ENCODE assay signal across 1 cellular context in genomic region chr6:2244261-2245102, GRCh38.
TF ChIP-seq lines count a peak whose summit lies in the region.

No MANE protein-coding gene starts in this region.

TF ChIP-seq in HepG2, 621 proteins besides CTCF, POLR2A, EP300 and RAD21 (continued from another document and continues in another):
- TF ChIP-seq, protein P1, sequence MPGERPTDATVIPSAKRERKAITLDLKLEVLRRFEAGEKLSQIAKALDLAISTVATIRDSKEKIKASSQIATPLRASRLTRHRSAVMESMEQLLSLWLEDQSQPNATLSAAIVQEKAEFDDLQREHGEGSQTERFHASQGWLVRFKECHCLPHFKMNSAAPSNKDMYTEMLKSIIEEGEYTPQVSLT (CRISPR knock-in tag; IDR thresholded peaks at IDR 0.05; ENCODE audit: borderline replicate concordance, low read depth), result no peak
- TF ChIP-seq SP1 (IDR thresholded peaks at IDR 0.05) (no peak), SP1 (CRISPR knock-in tag; IDR thresholded peaks at IDR 0.05) (0 out of 2 replicates have a peak, but pooled peaks have one; percentile 13), ZNF441 (CRISPR knock-in tag; IDR thresholded peaks at IDR 0.05; ENCODE audit: borderline replicate concordance) (no peak), HOXA5 (CRISPR knock-in tag; IDR thresholded peaks at IDR 0.05) (no peak; the same call in 1 of the 2 replicates), TEAD3 (CRISPR knock-in tag; optimal IDR thresholded peaks at IDR 0.05; ENCODE audit: borderline replicate concordance) (peak; percentile 14), AFF4 (CRISPR knock-in tag; IDR thresholded peaks at IDR 0.05) (no peak), SSRP1 (CRISPR knock-in tag; IDR thresholded peaks at IDR 0.05) (no peak), ZNF350 (CRISPR knock-in tag; IDR thresholded peaks at IDR 0.05; ENCODE audit: borderline replicate concordance, low read depth) (peak; percentile 46; the same call in 1 of the 2 replicates), TEF (CRISPR knock-in tag; IDR thresholded peaks at IDR 0.05) (0 out of 2 replicates have a peak, but pooled peaks have one; percentile 14), ZNF570 (CRISPR knock-in tag; IDR thresholded peaks at IDR 0.05; ENCODE audit: borderline replicate concordance) (no peak), LCORL (IDR thresholded peaks at IDR 0.05) (no peak), LCORL (CRISPR knock-in tag; IDR thresholded peaks at IDR 0.05) (peak; percentile 40), ZNF337 (CRISPR knock-in tag; IDR thresholded peaks at IDR 0.05; ENCODE audit: borderline replicate concordance, low read depth) (peak; percentile 41; the same call in 1 of the 2 replicates), MIXL1 (CRISPR knock-in tag; IDR thresholded peaks at IDR 0.05) (0 out of 2 replicates have a peak, but pooled peaks have one; percentile 9), THAP7 (CRISPR knock-in tag; IDR thresholded peaks at IDR 0.05) (no peak), GPN1 (CRISPR knock-in tag; IDR thresholded peaks at IDR 0.05; ENCODE audit: borderline replicate concordance) (0 out of 2 replicates have a peak, but pooled peaks have one; percentile 34), HBP1 (CRISPR knock-in tag; IDR thresholded peaks at IDR 0.05; ENCODE audit: low read depth) (peak; percentile 34; the same call in 1 of the 2 replicates), HDAC1 (CRISPR knock-in tag; IDR thresholded peaks at IDR 0.05) (0 out of 2 replicates have a peak, but pooled peaks have one; percentile 76), THAP11 (CRISPR knock-in tag; IDR thresholded peaks at IDR 0.05) (no peak), ZNF781 (CRISPR knock-in tag; IDR thresholded peaks at IDR 0.05; ENCODE audit: borderline replicate concordance, not compliant biosample characterization) (peak; percentile 22), ZNF747 (CRISPR knock-in tag; IDR thresholded peaks at IDR 0.05; ENCODE audit: borderline replicate concordance) (no peak), KLF11 (CRISPR knock-in tag; IDR thresholded peaks at IDR 0.05) (0 out of 2 replicates have a peak, but pooled peaks have one; percentile 14), ZMYM4 (CRISPR knock-in tag; IDR thresholded peaks at IDR 0.05) (peak; percentile 10; the same call in 1 of the 2 replicates), SIX4 (CRISPR knock-in tag; IDR thresholded peaks at IDR 0.05) (no peak), TGIF2 (CRISPR knock-in tag; IDR thresholded peaks at IDR 0.05) (peak; percentile 37; the same call in 1 of the 2 replicates), ZNF414 (CRISPR knock-in tag; IDR thresholded peaks at IDR 0.05) (0 out of 2 replicates have a peak, but pooled peaks have one; percentile 46), ZNF580 (CRISPR knock-in tag; IDR thresholded peaks at IDR 0.05; ENCODE audit: borderline replicate concordance, low read depth) (0 out of 2 replicates have a peak, but pooled peaks have one; percentile 23), HDAC6 (IDR thresholded peaks at IDR 0.05; ENCODE audit: low read depth, low read length) (no peak), TAF15 (IDR thresholded peaks at IDR 0.05; ENCODE audit: low read depth, low read length, poor library complexity, severe bottlenecking) (peak; percentile 64), ZBTB3 (CRISPR knock-in tag; IDR thresholded peaks at IDR 0.05; ENCODE audit: borderline replicate concordance, low read depth) (0 out of 2 replicates have a peak, but pooled peaks have one; percentile 28), ISX (CRISPR knock-in tag; conservative IDR thresholded peaks at IDR 0.05) (0 out of 2 replicates have a peak, but pooled peaks have one; percentile 50)
- TF ChIP-seq, protein P2, sequence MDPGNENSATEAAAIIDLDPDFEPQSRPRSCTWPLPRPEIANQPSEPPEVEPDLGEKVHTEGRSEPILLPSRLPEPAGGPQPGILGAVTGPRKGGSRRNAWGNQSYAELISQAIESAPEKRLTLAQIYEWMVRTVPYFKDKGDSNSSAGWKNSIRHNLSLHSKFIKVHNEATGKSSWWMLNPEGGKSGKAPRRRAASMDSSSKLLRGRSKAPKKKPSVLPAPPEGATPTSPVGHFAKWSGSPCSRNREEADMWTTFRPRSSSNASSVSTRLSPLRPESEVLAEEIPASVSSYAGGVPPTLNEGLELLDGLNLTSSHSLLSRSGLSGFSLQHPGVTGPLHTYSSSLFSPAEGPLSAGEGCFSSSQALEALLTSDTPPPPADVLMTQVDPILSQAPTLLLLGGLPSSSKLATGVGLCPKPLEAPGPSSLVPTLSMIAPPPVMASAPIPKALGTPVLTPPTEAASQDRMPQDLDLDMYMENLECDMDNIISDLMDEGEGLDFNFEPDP (CRISPR knock-in tag; conservative IDR thresholded peaks at IDR 0.05), result peak; percentile 93
- TF ChIP-seq, protein P3, sequence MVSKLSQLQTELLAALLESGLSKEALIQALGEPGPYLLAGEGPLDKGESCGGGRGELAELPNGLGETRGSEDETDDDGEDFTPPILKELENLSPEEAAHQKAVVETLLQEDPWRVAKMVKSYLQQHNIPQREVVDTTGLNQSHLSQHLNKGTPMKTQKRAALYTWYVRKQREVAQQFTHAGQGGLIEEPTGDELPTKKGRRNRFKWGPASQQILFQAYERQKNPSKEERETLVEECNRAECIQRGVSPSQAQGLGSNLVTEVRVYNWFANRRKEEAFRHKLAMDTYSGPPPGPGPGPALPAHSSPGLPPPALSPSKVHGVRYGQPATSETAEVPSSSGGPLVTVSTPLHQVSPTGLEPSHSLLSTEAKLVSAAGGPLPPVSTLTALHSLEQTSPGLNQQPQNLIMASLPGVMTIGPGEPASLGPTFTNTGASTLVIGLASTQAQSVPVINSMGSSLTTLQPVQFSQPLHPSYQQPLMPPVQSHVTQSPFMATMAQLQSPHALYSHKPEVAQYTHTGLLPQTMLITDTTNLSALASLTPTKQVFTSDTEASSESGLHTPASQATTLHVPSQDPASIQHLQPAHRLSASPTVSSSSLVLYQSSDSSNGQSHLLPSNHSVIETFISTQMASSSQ (IDR thresholded peaks at IDR 0.05; ENCODE audit: low read depth), result no peak
- TF ChIP-seq, protein P3 (CRISPR knock-in tag; IDR thresholded peaks at IDR 0.05; ENCODE audit: borderline replicate concordance), result no peak
- TF ChIP-seq, protein P4, sequence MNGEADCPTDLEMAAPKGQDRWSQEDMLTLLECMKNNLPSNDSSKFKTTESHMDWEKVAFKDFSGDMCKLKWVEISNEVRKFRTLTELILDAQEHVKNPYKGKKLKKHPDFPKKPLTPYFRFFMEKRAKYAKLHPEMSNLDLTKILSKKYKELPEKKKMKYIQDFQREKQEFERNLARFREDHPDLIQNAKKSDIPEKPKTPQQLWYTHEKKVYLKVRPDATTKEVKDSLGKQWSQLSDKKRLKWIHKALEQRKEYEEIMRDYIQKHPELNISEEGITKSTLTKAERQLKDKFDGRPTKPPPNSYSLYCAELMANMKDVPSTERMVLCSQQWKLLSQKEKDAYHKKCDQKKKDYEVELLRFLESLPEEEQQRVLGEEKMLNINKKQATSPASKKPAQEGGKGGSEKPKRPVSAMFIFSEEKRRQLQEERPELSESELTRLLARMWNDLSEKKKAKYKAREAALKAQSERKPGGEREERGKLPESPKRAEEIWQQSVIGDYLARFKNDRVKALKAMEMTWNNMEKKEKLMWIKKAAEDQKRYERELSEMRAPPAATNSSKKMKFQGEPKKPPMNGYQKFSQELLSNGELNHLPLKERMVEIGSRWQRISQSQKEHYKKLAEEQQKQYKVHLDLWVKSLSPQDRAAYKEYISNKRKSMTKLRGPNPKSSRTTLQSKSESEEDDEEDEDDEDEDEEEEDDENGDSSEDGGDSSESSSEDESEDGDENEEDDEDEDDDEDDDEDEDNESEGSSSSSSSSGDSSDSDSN (CRISPR knock-in tag; IDR thresholded peaks at IDR 0.05), result no peak; the same call in 1 of the 2 replicates
